Comparison of ENCODE assay signal across 2 cellular contexts in genomic region chr1:147897030-147897756, GRCh38.
TF ChIP-seq lines count a peak whose summit lies in the region.

No MANE protein-coding gene starts in this region.

TF ChIP-seq in liver, 16 proteins besides CTCF, POLR2A, EP300 and RAD21 (continued from another document):
- TF ChIP-seq YY1 (IDR thresholded peaks at IDR 0.05) (no peak), HNF4A (conservative IDR thresholded peaks at IDR 0.05) (peak; percentile 71 to 86), ZBTB33 (IDR thresholded peaks at IDR 0.05) (no peak), NR2F2 (IDR thresholded peaks at IDR 0.05) (peak; percentile 11), TAF1 (conservative IDR thresholded peaks at IDR 0.05) (no peak), MAX (IDR thresholded peaks at IDR 0.05) (no peak), RXRA (IDR thresholded peaks at IDR 0.05) (peak in 1 of 2 donors; percentile 28)

TF ChIP-seq in HepG2, 621 proteins besides CTCF, POLR2A, EP300 and RAD21:
- TF ChIP-seq THAP8 (CRISPR knock-in tag; IDR thresholded peaks at IDR 0.05; ENCODE audit: borderline replicate concordance) = no peak
- no peak for TF ChIP-seq RXRA (CRISPR knock-in tag; IDR thresholded peaks at IDR 0.05)
- no peak for TF ChIP-seq AFF4 (CRISPR knock-in tag; IDR thresholded peaks at IDR 0.05)
- no peak for TF ChIP-seq ZNF670 (CRISPR knock-in tag; IDR thresholded peaks at IDR 0.05; ENCODE audit: borderline replicate concordance)
- TF ChIP-seq IKZF1 (IDR thresholded peaks at IDR 0.05) = no peak
- TF ChIP-seq NR3C1 (CRISPR knock-in tag; IDR thresholded peaks at IDR 0.05) = no peak
- TF ChIP-seq ZNF230 (CRISPR knock-in tag; IDR thresholded peaks at IDR 0.05) = no peak
- TF ChIP-seq ZSCAN20 (CRISPR knock-in tag; IDR thresholded peaks at IDR 0.05; ENCODE audit: borderline replicate concordance) = no peak
- TF ChIP-seq ZNF101 (CRISPR knock-in tag; IDR thresholded peaks at IDR 0.05; ENCODE audit: borderline replicate concordance, low read depth) = no peak
- no peak for TF ChIP-seq THRA (CRISPR knock-in tag; IDR thresholded peaks at IDR 0.05; ENCODE audit: borderline replicate concordance)
- no peak for TF ChIP-seq ZBTB10 (CRISPR knock-in tag; IDR thresholded peaks at IDR 0.05; ENCODE audit: borderline replicate concordance)
